In the genomic region with DNA sequence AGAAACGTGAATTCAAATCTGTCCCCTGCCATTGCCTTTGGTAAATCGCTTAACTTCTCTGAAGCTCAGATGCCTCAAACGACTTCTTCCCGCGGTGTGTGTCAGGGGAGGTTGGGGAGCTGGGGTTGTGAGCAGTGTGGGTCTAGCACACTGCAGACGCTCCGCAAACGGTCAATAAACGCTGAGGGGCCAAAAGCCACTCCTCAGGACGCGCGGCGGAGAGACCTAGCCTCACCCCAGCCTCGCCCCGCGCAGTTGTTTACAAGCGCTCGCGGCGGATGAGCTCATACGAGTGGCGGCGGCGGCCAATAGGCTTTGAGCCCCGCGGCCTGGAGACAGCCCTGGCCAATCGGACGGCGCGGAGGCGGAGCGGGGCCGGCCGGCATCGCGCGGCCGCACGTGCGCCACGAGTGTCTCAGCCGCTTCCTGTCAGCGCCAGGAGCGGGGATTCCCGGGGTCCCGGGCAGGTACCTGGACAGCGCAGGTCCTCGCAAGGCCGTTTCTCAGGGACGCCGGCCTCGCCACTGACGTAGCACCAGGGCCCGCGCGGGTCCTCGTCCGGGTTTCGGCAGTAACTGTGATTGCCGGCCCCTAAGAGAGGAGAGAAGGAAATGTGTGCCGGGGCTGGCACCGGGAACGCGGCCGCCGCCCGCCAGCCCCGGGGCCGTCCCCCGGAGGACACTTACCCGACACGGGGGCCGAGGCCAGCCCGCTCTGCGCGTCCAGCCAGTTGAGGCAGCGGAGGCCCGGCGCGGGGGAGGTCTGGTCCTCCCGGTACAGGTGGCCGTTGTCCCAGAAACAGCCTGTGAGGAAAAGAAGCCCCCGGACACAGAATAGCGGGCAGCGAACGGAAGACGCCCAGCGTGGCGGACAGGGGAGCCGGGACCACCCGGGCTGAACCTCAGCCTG, we compare ENCODE assay signal across 8 cellular contexts. TPM values are rescaled to one million over a fixed set of nuclear protein-coding genes. Genes with fewer than 3 reads are reported as not detected.
DNase-seq lines count a peak whose midpoint lies in the region; ATAC-seq and TF ChIP-seq lines count a peak whose summit lies in the region.

No MANE protein-coding gene starts in this region.

- 3% methylated on average over 91 of the region's 91 CpGs for WGBS in liver

- no peak for TF ChIP-seq RAD21 in liver (IDR thresholded peaks at IDR 0.05)

- POLR2A ChIA-PET in BJ (lab: Charles Lee), result interaction anchor here (0.6 to 0.7 kb wide), 2 partner anchors 50 to 128 kb away, joined by 3 to 9 read pairs; no protein-coding TSS in a partner anchor

- H3K27ac ChIP-seq in liver (ENCODE audit: low read depth in 1 of 2, low read length in 2 of 2), result peak overlapping the region; percentile 69 to 75

- DNase-seq in BJ (ENCODE audit: low read depth) (peak; percentile 49), GM19240 (ENCODE audit: insufficient read length, low spot score) (peak; percentile 95), NCI-H69 (lab: John Stamatoyannopoulos, UW) (peak; percentile 99), dedifferentiated amniotic fluid mesenchymal stem cell (ENCODE audit: extremely low spot score) (peak; percentile 87)
- peak; percentile 77 to 90 for DNase-seq in activated CD4-positive, alpha-beta T cell treated with anti-CD3 and anti-CD28 coated beads, Interleukin-2, amount 50 U/mL, for 24 hours (ENCODE audit: low read depth in 1 of 2, low spot score in 1 of 2)
- DNase-seq in stimulated activated CD4-positive, alpha-beta T cell treated with anti-CD3 and anti-CD28 coated beads, Interleukin-4, amount 100 ng/mL, for 24 hours, result peak; percentile 94

- peaks cover 5% of the 10 kb centered on the region; the same call in 1 of the 2 replicates for H3K36me3 ChIP-seq in BJ (ENCODE audit: control insufficient read depth, insufficient read depth, low read length)
- H3K36me3 ChIP-seq in liver (ENCODE audit: control insufficient read depth in 4 of 4, insufficient read depth in 3 of 4, low read depth in 1 of 4, low read length in 3 of 4), result peaks cover 0 to 2% (median 0%) of the 10 kb centered on the region in 4 donors

- peak; percentile 86 for ATAC-seq in HG03442 (IDR thresholded peaks at IDR 0.05; ENCODE audit: unreplicated experiment)

- TF ChIP-seq CTCF in BJ (IDR thresholded peaks at IDR 0.05; ENCODE audit: insufficient read depth, low read depth, low read length) (no peak), liver (IDR thresholded peaks at IDR 0.05; ENCODE audit: low read depth, low read length, missing input control) (no peak)

- H3K9ac ChIP-seq in liver (ENCODE audit: low read depth in 1 of 2, low read length in 2 of 2), result peak overlapping the region; percentile 72 to 85

- H3K9me3 ChIP-seq in liver (ENCODE audit: control insufficient read depth in 4 of 4, low read length in 3 of 4), result no peaks in the 10 kb centered on the region

- H3K27me3 ChIP-seq in BJ (ENCODE audit: control insufficient read depth, insufficient read depth, low read length) (no peaks in the 10 kb centered on the region), liver (ENCODE audit: control insufficient read depth in 4 of 4, insufficient read depth in 4 of 4, low read length in 3 of 4) (no peaks in the 10 kb centered on the region)

- H3K4me3 ChIP-seq in BJ (ENCODE audit: low read depth, low read length) (peak overlapping the region; percentile 37), liver (ENCODE audit: low read depth in 1 of 3, low read length in 3 of 3) (peak overlapping the region; percentile 21 to 62 (median 57))

- H3K4me1 ChIP-seq in liver (ENCODE audit: control insufficient read depth in 4 of 4, insufficient read depth in 4 of 4, low read length in 3 of 4), result peaks cover 3 to 22% (median 11%) of the 10 kb centered on the region in 4 donors

- CTCF ChIA-PET in BJ (lab: Yijun Ruan, JAX), result interaction anchor here (0.9 to 14.0 kb wide), 5 partner anchors 10 to 183 kb away, joined by 3 to 143 read pairs (median 4); a partner anchor contains a TSS

TF ChIP-seq in liver, 16 proteins besides CTCF, POLR2A, EP300 and RAD21:
- no peak for TF ChIP-seq HNF4G (IDR thresholded peaks at IDR 0.05)
- TF ChIP-seq, protein P1, sequence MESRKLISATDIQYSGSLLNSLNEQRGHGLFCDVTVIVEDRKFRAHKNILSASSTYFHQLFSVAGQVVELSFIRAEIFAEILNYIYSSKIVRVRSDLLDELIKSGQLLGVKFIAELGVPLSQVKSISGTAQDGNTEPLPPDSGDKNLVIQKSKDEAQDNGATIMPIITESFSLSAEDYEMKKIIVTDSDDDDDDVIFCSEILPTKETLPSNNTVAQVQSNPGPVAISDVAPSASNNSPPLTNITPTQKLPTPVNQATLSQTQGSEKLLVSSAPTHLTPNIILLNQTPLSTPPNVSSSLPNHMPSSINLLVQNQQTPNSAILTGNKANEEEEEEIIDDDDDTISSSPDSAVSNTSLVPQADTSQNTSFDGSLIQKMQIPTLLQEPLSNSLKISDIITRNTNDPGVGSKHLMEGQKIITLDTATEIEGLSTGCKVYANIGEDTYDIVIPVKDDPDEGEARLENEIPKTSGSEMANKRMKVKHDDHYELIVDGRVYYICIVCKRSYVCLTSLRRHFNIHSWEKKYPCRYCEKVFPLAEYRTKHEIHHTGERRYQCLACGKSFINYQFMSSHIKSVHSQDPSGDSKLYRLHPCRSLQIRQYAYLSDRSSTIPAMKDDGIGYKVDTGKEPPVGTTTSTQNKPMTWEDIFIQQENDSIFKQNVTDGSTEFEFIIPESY (IDR thresholded peaks at IDR 0.05), result no peak
- TF ChIP-seq EGR1 (IDR thresholded peaks at IDR 0.05; ENCODE audit: low read depth in 2 of 2), result no peak
- TF ChIP-seq, protein P2, sequence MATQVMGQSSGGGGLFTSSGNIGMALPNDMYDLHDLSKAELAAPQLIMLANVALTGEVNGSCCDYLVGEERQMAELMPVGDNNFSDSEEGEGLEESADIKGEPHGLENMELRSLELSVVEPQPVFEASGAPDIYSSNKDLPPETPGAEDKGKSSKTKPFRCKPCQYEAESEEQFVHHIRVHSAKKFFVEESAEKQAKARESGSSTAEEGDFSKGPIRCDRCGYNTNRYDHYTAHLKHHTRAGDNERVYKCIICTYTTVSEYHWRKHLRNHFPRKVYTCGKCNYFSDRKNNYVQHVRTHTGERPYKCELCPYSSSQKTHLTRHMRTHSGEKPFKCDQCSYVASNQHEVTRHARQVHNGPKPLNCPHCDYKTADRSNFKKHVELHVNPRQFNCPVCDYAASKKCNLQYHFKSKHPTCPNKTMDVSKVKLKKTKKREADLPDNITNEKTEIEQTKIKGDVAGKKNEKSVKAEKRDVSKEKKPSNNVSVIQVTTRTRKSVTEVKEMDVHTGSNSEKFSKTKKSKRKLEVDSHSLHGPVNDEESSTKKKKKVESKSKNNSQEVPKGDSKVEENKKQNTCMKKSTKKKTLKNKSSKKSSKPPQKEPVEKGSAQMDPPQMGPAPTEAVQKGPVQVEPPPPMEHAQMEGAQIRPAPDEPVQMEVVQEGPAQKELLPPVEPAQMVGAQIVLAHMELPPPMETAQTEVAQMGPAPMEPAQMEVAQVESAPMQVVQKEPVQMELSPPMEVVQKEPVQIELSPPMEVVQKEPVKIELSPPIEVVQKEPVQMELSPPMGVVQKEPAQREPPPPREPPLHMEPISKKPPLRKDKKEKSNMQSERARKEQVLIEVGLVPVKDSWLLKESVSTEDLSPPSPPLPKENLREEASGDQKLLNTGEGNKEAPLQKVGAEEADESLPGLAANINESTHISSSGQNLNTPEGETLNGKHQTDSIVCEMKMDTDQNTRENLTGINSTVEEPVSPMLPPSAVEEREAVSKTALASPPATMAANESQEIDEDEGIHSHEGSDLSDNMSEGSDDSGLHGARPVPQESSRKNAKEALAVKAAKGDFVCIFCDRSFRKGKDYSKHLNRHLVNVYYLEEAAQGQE (IDR thresholded peaks at IDR 0.05), result no peak
- TF ChIP-seq, protein P3, sequence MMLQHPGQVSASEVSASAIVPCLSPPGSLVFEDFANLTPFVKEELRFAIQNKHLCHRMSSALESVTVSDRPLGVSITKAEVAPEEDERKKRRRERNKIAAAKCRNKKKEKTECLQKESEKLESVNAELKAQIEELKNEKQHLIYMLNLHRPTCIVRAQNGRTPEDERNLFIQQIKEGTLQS (IDR thresholded peaks at IDR 0.05), result no peak
- TF ChIP-seq YY1 (IDR thresholded peaks at IDR 0.05), result no peak
- peak; percentile 62 for TF ChIP-seq FOXA2 (IDR thresholded peaks at IDR 0.05)
- peak; percentile 13 to 43 for TF ChIP-seq RXRA (IDR thresholded peaks at IDR 0.05)
- TF ChIP-seq HNF4A (conservative IDR thresholded peaks at IDR 0.05), result no peak
- TF ChIP-seq JUND (IDR thresholded peaks at IDR 0.05), result peak; percentile 49 to 55
- TF ChIP-seq FOXA1 (IDR thresholded peaks at IDR 0.05), result peak; percentile 42
- peak; percentile 68 for TF ChIP-seq SP1 (IDR thresholded peaks at IDR 0.05)
- TF ChIP-seq, protein P4, sequence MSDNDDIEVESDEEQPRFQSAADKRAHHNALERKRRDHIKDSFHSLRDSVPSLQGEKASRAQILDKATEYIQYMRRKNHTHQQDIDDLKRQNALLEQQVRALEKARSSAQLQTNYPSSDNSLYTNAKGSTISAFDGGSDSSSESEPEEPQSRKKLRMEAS (IDR thresholded peaks at IDR 0.05), result peak; percentile 29
- no peak for TF ChIP-seq TAF1 (conservative IDR thresholded peaks at IDR 0.05)
- TF ChIP-seq GABPA (IDR thresholded peaks at IDR 0.05 in 1 of 2, conservative IDR thresholded peaks at IDR 0.05 in 1 of 2), result no peak
- TF ChIP-seq NR2F2 (IDR thresholded peaks at IDR 0.05), result no peak
TF ChIP-seq in liver: peak in this region for 6.

RNA-seq across cellular contexts. Expression of a gene that starts 1.5 kb away (rescaled TPM):
- 8.2 and 11.8 TPM in 2 replicates for polyA plus RNA-seq in BJ (2011; rRNA removed)
- 4.4 and 5.0 TPM in 2 replicates for polyA minus RNA-seq in BJ (2011; rRNA and poly(A)+ RNA removed)
- total RNA-seq in liver, result 1 to 10 TPM; 7.3 to 7.8 TPM
- 1 to 10 TPM; 3.1 to 4.7 TPM for polyA plus RNA-seq in liver

RNA-seq across cellular contexts. Expression of a gene that starts 55.4 kb away (rescaled TPM):
- polyA plus RNA-seq in BJ (2011; rRNA removed) (6.2 and 10.1 TPM in 2 replicates), liver (1 to 10 TPM; 3.8 to 9.3 TPM)
- 12.9 and 15.8 TPM in 2 replicates for polyA minus RNA-seq in BJ (2011; rRNA and poly(A)+ RNA removed)
- 10 to 100 TPM; 11.0 to 13.5 TPM for total RNA-seq in liver

Comparison
In these comparisons a context has a peak if more than half of its experiments do, and no peak if none do; other contexts are left out.
1. Peak in every context shown above with its lines: DNase-seq, ATAC-seq, H3K4me3 ChIP-seq and H3K27ac ChIP-seq.
2. DNase-seq: peak in every context shown above with its lines; median percentile 99 in NCI-H69; 95 in GM19240; 94 in stimulated activated CD4-positive, alpha-beta T cell treated with anti-CD3 and anti-CD28 coated beads, Interleukin-4, amount 100 ng/mL, for 24 hours; 87 in dedifferentiated amniotic fluid mesenchymal stem cell; 84 in activated CD4-positive, alpha-beta T cell treated with anti-CD3 and anti-CD28 coated beads, Interleukin-2, amount 50 U/mL, for 24 hours; 49 in BJ.